8 cellular contexts compared by ENCODE assay signal in the genomic region with DNA sequence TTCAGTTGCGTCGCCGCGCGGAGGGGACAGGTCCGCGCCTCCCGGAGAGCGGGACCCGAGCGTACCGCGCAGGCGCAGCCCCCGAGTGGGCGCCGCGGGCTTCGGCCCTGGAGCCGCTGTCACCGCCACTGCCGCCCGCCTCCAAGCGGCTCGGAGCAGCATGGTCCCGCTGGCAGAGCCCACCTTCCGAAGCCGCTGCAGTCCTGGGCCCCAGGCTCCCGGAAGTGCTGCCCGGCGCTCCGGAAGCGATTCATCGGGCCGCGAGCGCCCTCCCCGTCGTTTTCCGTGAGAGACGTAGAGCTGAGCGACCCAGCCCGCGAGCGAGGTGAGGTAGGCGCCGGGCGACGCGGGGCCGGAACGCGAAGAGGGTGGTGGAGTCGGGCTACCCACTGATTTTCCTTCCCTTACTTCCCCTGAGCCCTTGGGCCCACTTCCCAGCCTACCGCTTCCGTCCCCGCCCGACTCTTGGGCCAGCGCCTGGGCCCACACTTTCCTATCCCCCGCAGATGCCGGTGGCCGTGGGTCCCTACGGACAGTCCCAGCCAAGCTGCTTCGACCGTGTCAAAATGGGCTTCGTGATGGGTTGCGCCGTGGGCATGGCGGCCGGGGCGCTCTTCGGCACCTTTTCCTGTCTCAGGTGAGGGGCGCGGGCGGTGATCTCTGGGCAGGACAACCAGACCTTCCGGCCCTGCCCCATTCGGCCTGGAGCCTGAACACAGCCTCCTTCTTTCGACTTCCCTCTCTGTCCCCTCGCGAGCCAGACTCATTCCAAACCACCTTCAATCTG. TPM values are rescaled to one million over a fixed set of nuclear protein-coding genes. Genes with fewer than 3 reads are reported as not detected.
DNase-seq lines count a peak whose midpoint lies in the region; ATAC-seq and TF ChIP-seq lines count a peak whose summit lies in the region.

Gene NFS1, minus strand, starts transcription at position 226 of the 787 bp plus-strand sequence. Its CDS starts 64 bp downstream, at position 162.
Gene ROMO1, plus strand, starts transcription at position 279 of the 787 bp plus-strand sequence. Its CDS starts 228 bp downstream, at position 507.

- peaks cover 70% of the 10 kb centered on the region for H3K79me2 ChIP-seq in mammary epithelial cell (ENCODE audit: insufficient read depth, low read length)
- H3K79me2 ChIP-seq in smooth muscle cell (ENCODE audit: low read depth): peaks cover 18% of the 10 kb centered on the region

- in situ Hi-C loops in mammary epithelial cell (cut with MboI; ENCODE audit: low sequenced_read_pairs in 2 of 2): no loop called here

- peaks cover 40% of the 10 kb centered on the region for H3F3A ChIP-seq in smooth muscle cell (ENCODE audit: low read depth)

- dilution Hi-C loops in mammary epithelial cell (cut with HindIII; ENCODE audit: low sequenced_read_pairs): no loop called here

- H3K36me3 ChIP-seq in mammary epithelial cell (ENCODE audit: insufficient read depth, low read length) (peaks cover 17% of the 10 kb centered on the region), smooth muscle cell (ENCODE audit: low read depth) (peaks cover 12% of the 10 kb centered on the region)

- peak within 1 kb of the TSS; percentile 85 for H3K9ac ChIP-seq in mammary epithelial cell (ENCODE audit: insufficient read depth, low read length)
- H3K9ac ChIP-seq in smooth muscle cell (ENCODE audit: low read depth): peak within 1 kb of the TSS; percentile 94

- H3K9me3 ChIP-seq in mammary epithelial cell (replicated peaks; ENCODE audit: insufficient read depth, low read length) (no peaks in the 10 kb centered on the region), smooth muscle cell (replicated peaks; ENCODE audit: low read depth) (no peaks in the 10 kb centered on the region)

- DNase-seq in 8988T: peak; percentile 85
- peak; percentile 94 for DNase-seq in NCI-H2196 (lab: John Stamatoyannopoulos, UW; ENCODE audit: unreplicated experiment)
- peak; percentile 78 for DNase-seq in mammary epithelial cell
- DNase-seq in iPS-NIHi11 (ENCODE audit: low spot score): peak; percentile 98
- peak; percentile 48 for DNase-seq in smooth muscle cell (lab: John Stamatoyannopoulos, UW; ENCODE audit: unreplicated experiment)

- peaks cover 17% of the 10 kb centered on the region for H3K4me1 ChIP-seq in mammary epithelial cell (ENCODE audit: insufficient read depth, low read length)
- peaks cover 10% of the 10 kb centered on the region for H3K4me1 ChIP-seq in smooth muscle cell (ENCODE audit: low read depth)

- H3K4me2 ChIP-seq in mammary epithelial cell (ENCODE audit: insufficient read depth, low read depth, low read length) (peak within 1 kb of the TSS; percentile 83), smooth muscle cell (peak within 1 kb of the TSS; percentile 93)

- TF ChIP-seq CTCF in WI38 (IDR thresholded peaks at IDR 0.05; ENCODE audit: low read depth, low read length) (no peak), mammary epithelial cell (conservative IDR thresholded peaks at IDR 0.05 in 1 of 2, IDR thresholded peaks at IDR 0.05 in 1 of 2; ENCODE audit: extremely low read depth in 1 of 2, insufficient read depth in 1 of 2, low read depth in 1 of 2, low read length in 2 of 2) (peak in 1 of 2 donors; percentile 29), smooth muscle cell (IDR thresholded peaks at IDR 0.05; ENCODE audit: borderline replicate concordance, insufficient read depth, poor library complexity, severe bottlenecking) (no peak)

- H3K4me3 ChIP-seq in WI38 (ENCODE audit: low read depth, low read length): peak within 1 kb of the TSS; percentile 96
- peak within 1 kb of the TSS; percentile 58 to 94 (median 81) for H3K4me3 ChIP-seq in mammary epithelial cell (replicated peaks in 1 of 3; ENCODE audit: insufficient read depth in 1 of 3, low read depth in 2 of 3, low read length in 3 of 3)
- H3K4me3 ChIP-seq in smooth muscle cell: peak within 1 kb of the TSS; percentile 81

- WGBS in mammary epithelial cell (ENCODE audit: low coverage, missing lambda C conversion rate): 0% methylated on average over 16 of the region's 80 CpGs
- under 1% methylated on average over 66 of the region's 80 CpGs for WGBS in smooth muscle cell (ENCODE audit: low lambda C conversion rate)

- H2AFZ ChIP-seq in mammary epithelial cell (ENCODE audit: low read depth, low read length) (peak within 1 kb of the TSS; percentile 91), smooth muscle cell (ENCODE audit: low read depth) (peak within 1 kb of the TSS; percentile 80)

- peak; percentile 60 for ATAC-seq in GM18519 (IDR thresholded peaks at IDR 0.05; ENCODE audit: low FRiP score, unreplicated experiment)
- ATAC-seq in HG03066 (IDR thresholded peaks at IDR 0.05; ENCODE audit: low read depth, unreplicated experiment): peak; percentile 79

- TSS peak; percentile 67 for BruUV-seq in mammary epithelial cell (replicated peaks; lab: Mats Ljungman, UMichigan)

- intact Hi-C loops in mammary epithelial cell (cut with micrococcal nuclease): loop anchor here (5.0 kb wide), 2 partner anchors 82 to 182 kb away; partner anchors contain the start of gene SPAG4

- no peaks in the 10 kb centered on the region for H4K20me1 ChIP-seq in mammary epithelial cell (ENCODE audit: insufficient read depth, low read length)
- H4K20me1 ChIP-seq in smooth muscle cell (ENCODE audit: low read depth): peaks cover 27% of the 10 kb centered on the region

- CTCF ChIA-PET in mammary epithelial cell (lab: Charles Lee; ENCODE audit: low non-redundant PET): no interaction called here

- H3K27ac ChIP-seq in mammary epithelial cell (ENCODE audit: insufficient read depth, low read depth, low read length): peak within 1 kb of the TSS; percentile 78
- peak within 1 kb of the TSS; percentile 94 for H3K27ac ChIP-seq in smooth muscle cell (ENCODE audit: low read depth)

- H3K27me3 ChIP-seq in mammary epithelial cell (ENCODE audit: insufficient read depth, low read length) (no peaks in the 10 kb centered on the region), smooth muscle cell (ENCODE audit: low read depth) (no peaks in the 10 kb centered on the region)

RNA-seq across cellular contexts. Expression of gene NFS1, which starts in this region (rescaled TPM):
- total RNA-seq in mammary epithelial cell (10 to 100 TPM; 28.8 to 33.0 TPM), smooth muscle cell (25.3 and 40.1 TPM in 2 replicates)
- polyA plus RNA-seq in mammary epithelial cell (44.8 TPM), smooth muscle cell (35.1 and 40.3 TPM in 2 replicates)
- polyA minus RNA-seq in mammary epithelial cell: 57.3 TPM

RNA-seq across cellular contexts. Expression of gene ROMO1, which starts in this region (rescaled TPM):
- total RNA-seq in mammary epithelial cell (100 to 1,000 TPM; 113 to 176 TPM), smooth muscle cell (252 and 523 TPM in 2 replicates)
- polyA plus RNA-seq in mammary epithelial cell (386 TPM), smooth muscle cell (694 and 771 TPM in 2 replicates)
- polyA minus RNA-seq in mammary epithelial cell: 17.3 TPM

Comparison
In these comparisons a context has a peak if more than half of its experiments do, and no peak if none do; other contexts are left out.
1. Peak in every context shown above with its lines: DNase-seq, ATAC-seq, H3K4me3 ChIP-seq and H3K27ac ChIP-seq.
2. DNase-seq: peak in every context shown above with its lines; median percentile 98 in iPS-NIHi11; 94 in NCI-H2196; 85 in 8988T; 78 in mammary epithelial cell; 48 in smooth muscle cell.